In the genomic region with DNA sequence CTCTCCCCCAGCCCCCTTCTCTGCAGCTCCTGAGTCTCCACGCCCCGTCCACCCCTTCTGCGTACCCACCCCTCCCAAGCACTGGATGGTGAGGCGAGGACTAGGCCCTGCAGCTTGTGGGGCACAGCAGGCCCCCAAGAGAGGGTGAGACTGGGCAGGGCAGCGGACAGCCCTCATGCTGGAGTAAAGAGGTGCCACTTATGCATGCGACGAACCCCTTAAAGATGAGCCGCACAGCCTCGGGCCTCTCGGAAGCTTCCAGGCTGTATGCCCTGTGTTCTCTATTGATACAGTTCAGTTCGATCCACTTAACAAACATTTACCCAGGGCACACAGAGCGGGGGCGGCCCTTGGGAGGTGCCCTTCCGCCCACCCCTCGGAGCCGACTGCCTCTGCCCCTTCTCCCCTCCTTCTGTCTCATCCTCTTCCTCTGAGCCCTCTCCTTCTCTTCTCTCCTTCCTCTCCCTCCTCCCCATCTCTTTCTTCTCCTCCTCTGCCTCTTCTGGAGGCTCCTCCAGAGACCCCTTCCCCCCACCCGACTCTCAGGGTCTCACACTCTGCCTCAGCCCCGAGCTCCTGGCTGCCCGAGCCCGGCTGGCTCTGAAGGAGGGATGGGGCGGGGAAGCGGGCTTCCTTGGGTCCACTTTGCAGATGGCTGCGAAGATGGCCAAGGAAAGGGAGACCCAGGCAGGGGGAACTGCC, we compare ENCODE assay signal across 1 cellular context.
TF ChIP-seq lines count a peak whose summit lies in the region.

No MANE protein-coding gene starts in this region.

TF ChIP-seq in IMR-90, 13 proteins besides CTCF, POLR2A, EP300 and RAD21:
- TF ChIP-seq RCOR1 (IDR thresholded peaks at IDR 0.05; ENCODE audit: insufficient replicate concordance, low read length) (no peak), CEBPB (IDR thresholded peaks at IDR 0.05; ENCODE audit: low read depth, low read length) (no peak), CHD1 (IDR thresholded peaks at IDR 0.05; ENCODE audit: low read depth, low read length) (no peak), RFX5 (IDR thresholded peaks at IDR 0.05; ENCODE audit: low read depth, low read length) (no peak), SMC3 (IDR thresholded peaks at IDR 0.05; ENCODE audit: low read depth, low read length) (no peak), MAZ (IDR thresholded peaks at IDR 0.05; ENCODE audit: borderline replicate concordance, low read depth, low read length) (no peak), MAFK (IDR thresholded peaks at IDR 0.05; ENCODE audit: low read depth, low read length) (no peak), BHLHE40 (IDR thresholded peaks at IDR 0.05; ENCODE audit: low read depth, low read length) (no peak), FOS (IDR thresholded peaks at IDR 0.05; ENCODE audit: low read depth, low read length) (no peak), NFE2L2 (IDR thresholded peaks at IDR 0.05; ENCODE audit: low read depth, low read length) (no peak), MXI1 (IDR thresholded peaks at IDR 0.05; ENCODE audit: borderline replicate concordance, low read depth, low read length) (no peak)
- TF ChIP-seq, protein P1, sequence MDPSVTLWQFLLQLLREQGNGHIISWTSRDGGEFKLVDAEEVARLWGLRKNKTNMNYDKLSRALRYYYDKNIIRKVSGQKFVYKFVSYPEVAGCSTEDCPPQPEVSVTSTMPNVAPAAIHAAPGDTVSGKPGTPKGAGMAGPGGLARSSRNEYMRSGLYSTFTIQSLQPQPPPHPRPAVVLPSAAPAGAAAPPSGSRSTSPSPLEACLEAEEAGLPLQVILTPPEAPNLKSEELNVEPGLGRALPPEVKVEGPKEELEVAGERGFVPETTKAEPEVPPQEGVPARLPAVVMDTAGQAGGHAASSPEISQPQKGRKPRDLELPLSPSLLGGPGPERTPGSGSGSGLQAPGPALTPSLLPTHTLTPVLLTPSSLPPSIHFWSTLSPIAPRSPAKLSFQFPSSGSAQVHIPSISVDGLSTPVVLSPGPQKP (IDR thresholded peaks at IDR 0.05; ENCODE audit: borderline replicate concordance, low read depth, low read length), result no peak
- TF ChIP-seq, protein P2, sequence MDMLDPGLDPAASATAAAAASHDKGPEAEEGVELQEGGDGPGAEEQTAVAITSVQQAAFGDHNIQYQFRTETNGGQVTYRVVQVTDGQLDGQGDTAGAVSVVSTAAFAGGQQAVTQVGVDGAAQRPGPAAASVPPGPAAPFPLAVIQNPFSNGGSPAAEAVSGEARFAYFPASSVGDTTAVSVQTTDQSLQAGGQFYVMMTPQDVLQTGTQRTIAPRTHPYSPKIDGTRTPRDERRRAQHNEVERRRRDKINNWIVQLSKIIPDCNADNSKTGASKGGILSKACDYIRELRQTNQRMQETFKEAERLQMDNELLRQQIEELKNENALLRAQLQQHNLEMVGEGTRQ (IDR thresholded peaks at IDR 0.05; ENCODE audit: low read depth, low read length), result no peak
